In the genomic region with DNA sequence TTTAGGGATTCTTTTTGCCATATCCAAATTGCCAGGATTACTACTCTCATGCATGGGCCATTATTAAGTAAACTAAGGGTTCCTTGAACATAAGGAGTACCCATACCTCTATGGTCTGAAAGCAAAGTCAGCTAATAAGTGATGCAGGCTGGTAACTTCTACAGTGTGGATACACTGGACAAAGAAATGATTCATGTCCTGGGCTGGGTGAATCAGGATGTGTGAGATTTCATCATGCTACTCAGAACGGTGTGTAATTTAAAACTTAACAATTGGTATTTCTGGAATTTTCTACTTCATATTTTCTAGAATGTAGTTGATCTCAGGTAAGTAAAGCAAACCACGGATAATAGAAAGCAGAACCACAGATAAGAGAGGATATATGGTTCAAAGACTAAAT, we compare ENCODE assay signal across 16 cellular contexts.
DNase-seq lines count a peak whose midpoint lies in the region; FAIRE-seq and TF ChIP-seq lines count a peak whose summit lies in the region.
"Had no signal": no experiment of that assay in that cellular context is flagged by ENCODE, and none has a peak within 500 bp of the region (broad histone marks: within the 10 kb centered on the region; RNA-seq: fewer than 3 reads in every experiment).

No MANE protein-coding gene starts in this region.

- TF ChIP-seq EP300 in stomach (IDR thresholded peaks at IDR 0.05): no peak

- TF ChIP-seq POLR2A in endothelial cell of umbilical vein (IDR thresholded peaks at IDR 0.05; ENCODE audit: low read depth, low read length) (no peak), stomach (IDR thresholded peaks at IDR 0.05) (no peak)

- TF ChIP-seq CTCF in endothelial cell of umbilical vein (IDR thresholded peaks at IDR 0.05; ENCODE audit: extremely low read depth in 1 of 2, insufficient read depth in 1 of 2, low read depth in 1 of 2, low read length in 2 of 2) (no peak), stomach (IDR thresholded peaks at IDR 0.05) (no peak)

- dilution Hi-C loops in endothelial cell of umbilical vein (cut with MboI; ENCODE audit: extremely low pct_ligation_motif_present, low sequenced_read_pairs): no loop called here

- H4K20me1 ChIP-seq in endothelial cell of umbilical vein (replicated peaks; ENCODE audit: control insufficient read depth, extremely low read depth, insufficient read depth, low read length): no peaks in the 10 kb centered on the region

- peak overlapping the region; percentile 31 for H3K4me2 ChIP-seq in endothelial cell of umbilical vein (ENCODE audit: insufficient read depth, low read length)
- H3K4me2 ChIP-seq: GM23338 had no signal

- no peaks in the 10 kb centered on the region for H3K79me2 ChIP-seq in endothelial cell of umbilical vein (ENCODE audit: control insufficient read depth, insufficient read depth, low read length)

- H3K4me1 ChIP-seq in endothelial cell of umbilical vein (ENCODE audit: control insufficient read depth, extremely low read depth, insufficient read depth, low read length) (peaks cover 37% of the 10 kb centered on the region), stomach (no peaks in the 10 kb centered on the region)
- H3K4me1 ChIP-seq: colonic mucosa had no signal

- intact Hi-C loops in endothelial cell of umbilical vein (cut with micrococcal nuclease) (loop anchor here (5.0 kb wide), 1 partner anchor 219 kb away; no protein-coding TSS in a partner anchor), stomach (cut with DNase I; ENCODE audit: low total_unique reads) (no loop called here)

- FAIRE-seq in RCC 7860 (lab: Jason Lieb, UNC) (peak; percentile 94), endothelial cell of umbilical vein (lab: Jason Lieb, UNC) (peak; percentile 33)
- FAIRE-seq: G401.6 had no signal

- CTCF ChIA-PET in endothelial cell of umbilical vein (lab: Charles Lee): interaction anchor here (2.0 kb wide), 1 partner anchor 17 kb away, joined by 4 read pairs; no protein-coding TSS in a partner anchor

- H3K27ac ChIP-seq in endothelial cell of umbilical vein (ENCODE audit: insufficient read depth, low read depth, low read length) (peak overlapping the region; percentile 50), stomach (no peak overlapping the region)
- H3K27ac ChIP-seq: colonic mucosa, HL-60 had no signal

- peak overlapping the region; percentile 36 for H2AFZ ChIP-seq in endothelial cell of umbilical vein (ENCODE audit: low read depth, low read length)
- H2AFZ ChIP-seq: GM23338 had no signal

- H3K9me3 ChIP-seq in endothelial cell of umbilical vein (replicated peaks; ENCODE audit: control insufficient read depth, insufficient read depth, low read length) (no peaks in the 10 kb centered on the region), stomach (peaks cover 0 to 16% (median 4%) of the 10 kb centered on the region in 4 donors)
- H3K9me3 ChIP-seq: colonic mucosa had no signal

- H3K36me3 ChIP-seq in endothelial cell of umbilical vein (ENCODE audit: control insufficient read depth in 2 of 2, extremely low read depth in 1 of 2, insufficient read depth in 2 of 2, low read length in 2 of 2) (no peaks in the 10 kb centered on the region), stomach (no peaks in the 10 kb centered on the region)
- H3K36me3 ChIP-seq: colonic mucosa had no signal

- no peaks in the 10 kb centered on the region for H3K9me1 ChIP-seq in endothelial cell of umbilical vein (replicated peaks; ENCODE audit: control insufficient read depth, extremely low read depth, insufficient read depth, low read length)

- POLR2A ChIA-PET in endothelial cell of umbilical vein (lab: Charles Lee): no interaction called here

- H3K9ac ChIP-seq in endothelial cell of umbilical vein (replicated peaks; ENCODE audit: extremely low read depth, insufficient read depth, low read length): no peak overlapping the region

- no peaks in the 10 kb centered on the region for H3K27me3 ChIP-seq in endothelial cell of umbilical vein (ENCODE audit: control insufficient read depth in 2 of 2, insufficient read depth in 2 of 2, low read length in 2 of 2)
- no peaks in the 10 kb centered on the region for H3K27me3 ChIP-seq in stomach
- H3K27me3 ChIP-seq: colonic mucosa had no signal

- DNase-seq in COLO829 (ENCODE audit: low spot score): peak; percentile 1
- DNase-seq in RCC 7860 (ENCODE audit: low spot score): peak; percentile 78
- DNase-seq in endothelial cell of umbilical vein (ENCODE audit: low read depth, low spot score): peak; percentile 74
- peak; percentile 53 for DNase-seq in non-pigmented ciliary epithelial cell (ENCODE audit: low read depth)
- no peak for DNase-seq in stomach
- no peak for DNase-seq in NCI-H446 (lab: John Stamatoyannopoulos, UW)
- no peak for DNase-seq in epidermal melanocyte (ENCODE audit: insufficient read length, low spot score)
- DNase-seq in stimulated activated naive CD4-positive, alpha-beta T cell treated with Interleukin-2 at 50 U/mL for 16 hours (lab: John Stamatoyannopoulos, UW): no peak
- DNase-seq: activated naive CD4-positive, alpha-beta T cell treated with anti-CD3 and anti-CD28 coated beads for 36 hours; colonic mucosa; left cardiac atrium; NCI-H2081; stimulated activated CD4-positive, alpha-beta T cell treated with anti-CD3 and anti-CD28 coated beads, Interleukin-2, amount 100 ng/mL, for 24 hours had no signal

- H3K4me3 ChIP-seq in endothelial cell of umbilical vein (replicated peaks in 1 of 3; ENCODE audit: insufficient read depth in 1 of 3, low read depth in 1 of 3, low read length in 3 of 3) (no peak overlapping the region), stomach (no peak overlapping the region)
- H3K4me3 ChIP-seq: colonic mucosa, GM23338 had no signal

- WGBS in stomach, 5 donors: 73 to 75% (median 75%) methylated on average over 2 of the region's 2 CpGs

- no TSS peak for BruUV-seq in endothelial cell of umbilical vein (replicated peaks; lab: Mats Ljungman, UMichigan)

TF ChIP-seq in endothelial cell of umbilical vein, 7 proteins besides CTCF, POLR2A, EP300 and RAD21:
- TF ChIP-seq MYC (IDR thresholded peaks at IDR 0.05; ENCODE audit: low read depth, low read length) (no peak), GATA2 (IDR thresholded peaks at IDR 0.05; ENCODE audit: insufficient read depth, insufficient read length, low read depth, low read length) (peak; percentile 38), FOS (IDR thresholded peaks at IDR 0.05; ENCODE audit: borderline replicate concordance, insufficient read depth, low read length) (peak; percentile 89), JUN (IDR thresholded peaks at IDR 0.05; ENCODE audit: borderline replicate concordance, insufficient read depth, insufficient read length, low read depth) (peak; percentile 51)

Comparison
In these comparisons a context has a peak if more than half of its experiments do, and no peak if none do; other contexts are left out.
1. DNase-seq: peak in COLO829 (single experiment), RCC 7860 (single experiment), endothelial cell of umbilical vein (single experiment) and non-pigmented ciliary epithelial cell (single experiment); none in stomach (single experiment), NCI-H446 (0 of 2), epidermal melanocyte (single experiment) and stimulated activated naive CD4-positive, alpha-beta T cell treated with Interleukin-2 at 50 U/mL for 16 hours (single experiment).